In genomic region chr1:85273397-85273796, GRCh38 we compare ENCODE assay signal across 1 cellular context.
TF ChIP-seq lines count a peak whose summit lies in the region.

No MANE protein-coding gene starts in this region.

TF ChIP-seq in GM12891, 5 proteins besides CTCF, POLR2A, EP300 and RAD21:
- TF ChIP-seq SPI1 (IDR thresholded peaks at IDR 0.05; ENCODE audit: low read depth, low read length) (no peak), TAF1 (IDR thresholded peaks at IDR 0.05; ENCODE audit: low read depth, low read length) (no peak), POLR2AphosphoS5 (IDR thresholded peaks at IDR 0.05; ENCODE audit: low read depth, low read length) (no peak), POU2F2 (IDR thresholded peaks at IDR 0.05; ENCODE audit: low read depth, low read length) (no peak), PAX5 (IDR thresholded peaks at IDR 0.05; ENCODE audit: insufficient read depth, low read length, severe bottlenecking) (no peak)
